ENCODE assay signal across 22 cellular contexts in the genomic region with DNA sequence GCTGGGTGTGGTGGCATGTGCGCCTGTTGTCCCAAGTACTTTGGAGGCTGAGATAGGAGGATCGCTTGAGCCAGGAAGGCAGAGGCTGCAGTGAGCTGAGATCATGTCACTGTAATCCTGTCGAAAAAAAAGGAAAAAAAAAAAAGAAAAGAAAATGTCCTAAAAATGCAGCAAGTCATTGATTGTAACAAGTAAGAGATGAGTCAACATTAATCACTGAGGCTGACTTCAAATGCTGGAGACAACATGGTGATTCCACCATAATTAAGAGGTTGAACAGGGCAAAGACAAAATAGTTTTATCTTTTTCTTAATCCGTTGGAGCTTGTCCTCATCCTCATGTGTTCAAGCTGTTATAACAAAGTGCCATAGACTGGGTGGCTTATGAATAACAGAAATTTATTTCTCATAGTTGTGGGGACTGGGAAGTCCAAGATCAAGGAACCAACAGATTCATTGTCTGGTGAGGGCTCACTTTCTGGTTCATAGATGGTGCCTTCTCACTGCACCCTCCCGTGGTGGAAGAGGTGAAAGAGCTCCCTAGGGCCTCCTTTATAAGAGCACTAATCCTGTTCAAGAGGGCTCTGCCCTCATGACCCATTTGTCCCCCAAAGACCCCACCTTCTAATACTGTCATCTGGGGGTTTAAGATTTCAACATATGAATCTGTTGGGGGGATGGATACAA.
DNase-seq lines count a peak whose midpoint lies in the region; TF ChIP-seq lines count a peak whose summit lies in the region.
"Had no signal": no experiment of that assay in that cellular context is flagged by ENCODE, and none has a peak within 500 bp of the region (broad histone marks: within the 10 kb centered on the region; RNA-seq: fewer than 3 reads in every experiment).

No MANE protein-coding gene starts in this region.

- no peak for DNase-seq in activated CD4-positive, alpha-beta T cell treated with anti-CD3 and anti-CD28 coated beads, Interleukin-2, amount 10 ng/mL, durations not matched to agents 24 days and 14 days
- DNase-seq in activated CD4-positive, alpha-beta T cell treated with anti-CD3 and anti-CD28 coated beads for 1 hour, result no peak
- DNase-seq in NAMALWA (ENCODE audit: low spot score), result peak; percentile 12
- DNase-seq in stromal cell of bone marrow (ENCODE audit: low read depth), result peak; percentile 31
- DNase-seq in ascending aorta (ENCODE audit: low spot score in 2 of 2), result no peak
- no peak for DNase-seq in foreskin melanocyte
- no peak for DNase-seq in cerebellar nuclear complex (lab: John Stamatoyannopoulos, UW)
- DNase-seq: activated CD4-positive, alpha-beta T cell treated with anti-CD3 and anti-CD28 coated beads, Interleukin-2, amount 10 ng/mL, durations not matched to agents 7 days and 5 days; activated T-cell treated with anti-CD3 and anti-CD28 coated beads, Interleukin-2, amount 50 U/mL, for 72 hours; adrenal gland; Calu3; colonic mucosa; erythroblast; H9; hippocampal formation; KG1; left lung; NCI-H2029 treated with DMSO at 0.1 percent for 48 hours; stimulated activated CD4-positive, alpha-beta T cell treated with anti-CD3 and anti-CD28 coated beads, Interleukin-1b, Interleukin-23, amount 100 ng/mL, for 48 hours; trophoblast cell had no signal

- TF ChIP-seq CTCF in ascending aorta (IDR thresholded peaks at IDR 0.05), result no peak

- no peak overlapping the region for H3K27ac ChIP-seq in ascending aorta
- H3K27ac ChIP-seq: colonic mucosa, prostate gland had no signal

- H3K9me3 ChIP-seq in ascending aorta, result no peaks in the 10 kb centered on the region
- H3K9me3 ChIP-seq: adrenal gland, colonic mucosa, left lung, prostate gland had no signal

- no peak overlapping the region for H3K4me3 Mint-ChIP-seq in activated CD4-positive, alpha-beta T cell treated with anti-CD3 and anti-CD28 coated beads, Interleukin-2, amount 10 ng/mL, durations not matched to agents 24 days and 14 days
- H3K4me3 Mint-ChIP-seq in dendritic cell treated with granulocyte-macrophage colony-stimulating factor and Interleukin-4, amounts not matched to agents 40 ng/mL and 50 ng/mL, for 4 days, result no peak overlapping the region
- H3K4me3 Mint-ChIP-seq: activated CD4-positive, alpha-beta T cell treated with anti-CD3 and anti-CD28 coated beads, Interleukin-2, amount 10 ng/mL, durations not matched to agents 7 days and 5 days; activated T-cell treated with anti-CD3 and anti-CD28 coated beads, Interleukin-2, amount 50 U/mL, for 72 hours; H9 had no signal

- H3K36me3 Mint-ChIP-seq in activated CD4-positive, alpha-beta T cell treated with anti-CD3 and anti-CD28 coated beads, Interleukin-2, amount 10 ng/mL, durations not matched to agents 24 days and 14 days (ENCODE audit: low read depth), result no peaks in the 10 kb centered on the region
- peaks cover 91% of the 10 kb centered on the region for H3K36me3 Mint-ChIP-seq in dendritic cell treated with granulocyte-macrophage colony-stimulating factor and Interleukin-4, amounts not matched to agents 40 ng/mL and 50 ng/mL, for 4 days (ENCODE audit: low read depth)

- no peaks in the 10 kb centered on the region for H3K4me1 ChIP-seq in ascending aorta
- H3K4me1 ChIP-seq: adrenal gland, colonic mucosa, prostate gland had no signal

- no peaks in the 10 kb centered on the region for H3K27me3 ChIP-seq in ascending aorta
- H3K27me3 ChIP-seq: adrenal gland, colonic mucosa, left lung had no signal

- peaks cover 12% of the 10 kb centered on the region for H3K9me3 Mint-ChIP-seq in activated CD4-positive, alpha-beta T cell treated with anti-CD3 and anti-CD28 coated beads, Interleukin-2, amount 10 ng/mL, durations not matched to agents 24 days and 14 days
- H3K9me3 Mint-ChIP-seq in dendritic cell treated with granulocyte-macrophage colony-stimulating factor and Interleukin-4, amounts not matched to agents 40 ng/mL and 50 ng/mL, for 4 days, result peaks cover 7% of the 10 kb centered on the region
- H3K9me3 Mint-ChIP-seq: activated CD4-positive, alpha-beta T cell treated with anti-CD3 and anti-CD28 coated beads, Interleukin-2, amount 10 ng/mL, durations not matched to agents 7 days and 5 days; activated T-cell treated with anti-CD3 and anti-CD28 coated beads, Interleukin-2, amount 50 U/mL, for 72 hours had no signal

- no peaks in the 10 kb centered on the region for H3K27me3 Mint-ChIP-seq in activated CD4-positive, alpha-beta T cell treated with anti-CD3 and anti-CD28 coated beads, Interleukin-2, amount 10 ng/mL, durations not matched to agents 24 days and 14 days
- H3K27me3 Mint-ChIP-seq in dendritic cell treated with granulocyte-macrophage colony-stimulating factor and Interleukin-4, amounts not matched to agents 40 ng/mL and 50 ng/mL, for 4 days, result no peaks in the 10 kb centered on the region
- H3K27me3 Mint-ChIP-seq: activated CD4-positive, alpha-beta T cell treated with anti-CD3 and anti-CD28 coated beads, Interleukin-2, amount 10 ng/mL, durations not matched to agents 7 days and 5 days had no signal

- intact Hi-C loops in activated CD4-positive, alpha-beta T cell treated with anti-CD3 and anti-CD28 coated beads, Interleukin-2, amount 10 ng/mL, durations not matched to agents 24 days and 14 days (cut with micrococcal nuclease), result no loop called here
- intact Hi-C loops in dendritic cell treated with granulocyte-macrophage colony-stimulating factor and Interleukin-4, amounts not matched to agents 40 ng/mL and 50 ng/mL, for 4 days (cut with micrococcal nuclease), result no loop called here
- intact Hi-C loops in ascending aorta (cut with DNase I), result no loop called here

- peaks cover 3% of the 10 kb centered on the region for H3K4me1 Mint-ChIP-seq in activated CD4-positive, alpha-beta T cell treated with anti-CD3 and anti-CD28 coated beads, Interleukin-2, amount 10 ng/mL, durations not matched to agents 24 days and 14 days
- peaks cover 71% of the 10 kb centered on the region for H3K4me1 Mint-ChIP-seq in dendritic cell treated with granulocyte-macrophage colony-stimulating factor and Interleukin-4, amounts not matched to agents 40 ng/mL and 50 ng/mL, for 4 days (ENCODE audit: low read depth)
- H3K4me1 Mint-ChIP-seq: activated CD4-positive, alpha-beta T cell treated with anti-CD3 and anti-CD28 coated beads, Interleukin-2, amount 10 ng/mL, durations not matched to agents 7 days and 5 days; H9 had no signal

- H3K36me3 ChIP-seq in ascending aorta, result no peaks in the 10 kb centered on the region
- H3K36me3 ChIP-seq: adrenal gland, colonic mucosa, left lung, prostate gland had no signal

- H3K27ac Mint-ChIP-seq in activated CD4-positive, alpha-beta T cell treated with anti-CD3 and anti-CD28 coated beads, Interleukin-2, amount 10 ng/mL, durations not matched to agents 24 days and 14 days, result peak overlapping the region; percentile 38
- H3K27ac Mint-ChIP-seq in dendritic cell treated with granulocyte-macrophage colony-stimulating factor and Interleukin-4, amounts not matched to agents 40 ng/mL and 50 ng/mL, for 4 days, result peak overlapping the region; percentile 50
- H3K27ac Mint-ChIP-seq: activated CD4-positive, alpha-beta T cell treated with anti-CD3 and anti-CD28 coated beads, Interleukin-2, amount 10 ng/mL, durations not matched to agents 7 days and 5 days; activated T-cell treated with anti-CD3 and anti-CD28 coated beads, Interleukin-2, amount 50 U/mL, for 72 hours had no signal

- no peak overlapping the region for H3K4me3 ChIP-seq in ascending aorta
- H3K4me3 ChIP-seq: adrenal gland, colonic mucosa, left lung, prostate gland had no signal

Comparison
In these comparisons a context has a peak if more than half of its experiments do, and no peak if none do; other contexts are left out.
1. DNase-seq: peak in NAMALWA (single experiment) and stromal cell of bone marrow (single experiment); none in activated CD4-positive, alpha-beta T cell treated with anti-CD3 and anti-CD28 coated beads, Interleukin-2, amount 10 ng/mL, durations not matched to agents 24 days and 14 days (single experiment), activated CD4-positive, alpha-beta T cell treated with anti-CD3 and anti-CD28 coated beads for 1 hour (single experiment), ascending aorta (0 of 2), foreskin melanocyte (single experiment) and cerebellar nuclear complex (0 of 2).